Comparison of ENCODE assay signal across 17 cellular contexts in the genomic region with DNA sequence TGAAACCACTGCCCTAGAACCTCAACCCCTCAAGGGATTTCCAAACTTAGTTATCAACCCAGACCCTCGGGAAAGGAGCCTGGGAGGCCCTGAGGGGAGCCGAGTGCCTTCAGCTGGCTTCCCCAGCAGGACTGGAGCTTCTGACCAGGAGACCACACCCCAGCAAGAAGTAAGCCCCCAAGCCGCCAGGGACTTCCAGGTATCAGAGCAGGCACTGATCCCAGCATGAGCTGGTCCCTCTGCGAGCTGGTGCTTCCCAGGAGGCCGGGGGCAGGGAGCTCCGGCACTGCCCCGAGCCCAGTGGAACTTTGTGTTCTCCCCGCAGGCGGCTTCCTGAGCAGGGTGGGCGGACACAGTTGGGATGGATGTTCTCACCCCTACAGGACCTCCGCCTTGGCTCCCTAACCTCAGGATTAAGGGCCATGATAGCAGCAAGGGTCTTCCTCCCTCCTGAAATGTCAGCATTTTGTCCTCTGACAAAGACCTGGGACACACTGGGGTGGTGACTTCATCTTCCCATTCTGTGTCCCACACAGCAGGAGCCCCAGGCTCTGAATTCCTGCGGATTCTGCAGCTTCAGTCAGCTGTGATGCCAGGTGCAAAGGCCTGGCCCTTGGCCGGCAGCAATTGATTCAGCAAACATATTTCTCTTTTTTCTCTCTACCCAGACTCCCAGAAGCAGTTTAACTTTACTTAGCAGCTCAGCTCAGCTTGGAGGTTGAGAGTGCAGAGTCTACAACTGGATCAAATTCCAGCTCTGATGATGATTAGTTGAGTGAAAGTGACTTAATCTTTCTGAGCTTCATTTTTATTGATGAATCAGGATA. TPM values are rescaled to one million over a fixed set of nuclear protein-coding genes. Genes with fewer than 3 reads are reported as not detected.
DNase-seq lines count a peak whose midpoint lies in the region; ATAC-seq and TF ChIP-seq lines count a peak whose summit lies in the region.
"Had no signal": no experiment of that assay in that cellular context is flagged by ENCODE, and none has a peak within 500 bp of the region (broad histone marks: within the 10 kb centered on the region; RNA-seq: fewer than 3 reads in every experiment).

No MANE protein-coding gene starts in this region.

- peaks cover 0 to 50% (median 25%) of the 10 kb centered on the region in 12 donors for H3K4me1 ChIP-seq in heart left ventricle
- H3K4me1 ChIP-seq in liver (ENCODE audit: control insufficient read depth in 4 of 4, insufficient read depth in 4 of 4, low read length in 3 of 4) = peaks cover 11 to 47% (median 31%) of the 10 kb centered on the region in 4 donors
- H3K4me1 ChIP-seq in aorta (ENCODE audit: control insufficient read depth in 1 of 2, insufficient read depth in 2 of 2, low read length in 2 of 2) = no peaks in the 10 kb centered on the region
- H3K4me1 ChIP-seq: A549, Caco-2, foreskin keratinocyte had no signal

- H3K27ac ChIP-seq in heart left ventricle (peak overlapping the region in 6 of 12 donors; percentile 11 to 62 (median 30)), liver (ENCODE audit: low read depth in 1 of 2, low read length in 2 of 2) (peak overlapping the region; percentile 21 to 90), aorta (ENCODE audit: low read depth in 1 of 2, low read length in 2 of 2) (no peak overlapping the region)
- H3K27ac ChIP-seq: A549, foreskin keratinocyte, tibial artery had no signal

- ATAC-seq in heart left ventricle = peak in 3 of 4 donors; percentile 4 to 43 (median 22)
- no peak for ATAC-seq in left cardiac atrium
- no peak for ATAC-seq in aorta (ENCODE audit: low FRiP score)
- ATAC-seq in HG03571 (IDR thresholded peaks at IDR 0.05; ENCODE audit: unreplicated experiment) = no peak
- ATAC-seq: A549, foreskin keratinocyte had no signal

- H3K9me3 ChIP-seq in heart left ventricle (no peaks in the 10 kb centered on the region), liver (ENCODE audit: control insufficient read depth in 4 of 4, low read length in 3 of 4) (no peaks in the 10 kb centered on the region), aorta (ENCODE audit: control insufficient read depth, low read length) (no peaks in the 10 kb centered on the region)
- H3K9me3 ChIP-seq: A549, Caco-2, tibial artery had no signal

- WGBS in heart left ventricle, 4 donors = 43 to 68% (median 66%) methylated on average over 10 to 13 of the region's 13 CpGs
- 61% methylated on average over 13 of the region's 13 CpGs for WGBS in liver
- 79 to 82% methylated on average over 13 of the region's 13 CpGs for WGBS in aorta, 2 donors

- peak in 2 of 5 donors; percentile 19 to 32 for DNase-seq in heart left ventricle
- DNase-seq in left cardiac atrium = no peak
- peak; percentile 37 for DNase-seq in brain pericyte (ENCODE audit: low read depth, low spot score)
- DNase-seq in aorta = peak; percentile 34 to 67
- DNase-seq in GM19238 (ENCODE audit: insufficient read length, low spot score) = no peak
- DNase-seq in GM13976 (ENCODE audit: low spot score) = no peak
- DNase-seq: activated T-cell treated with anti-CD3 and anti-CD28 coated beads, Interleukin-2, amount 50 U/mL, for 24 hours; foreskin keratinocyte; kidney glomerular epithelial cell; NCI-H187 treated with DMSO at 0.1 percent for 48 hours; stimulated activated CD4-positive, alpha-beta T cell treated with anti-CD3 and anti-CD28 coated beads, Interleukin-15, amount 100 ng/mL, for 24 hours; SW 1271; tibial artery had no signal

- H3K4me3 ChIP-seq in heart left ventricle (no peak overlapping the region), liver (ENCODE audit: low read depth in 1 of 3, low read length in 3 of 3) (no peak overlapping the region), aorta (ENCODE audit: low read length in 2 of 2) (no peak overlapping the region)
- H3K4me3 ChIP-seq: A549, tibial artery had no signal

- no peaks in the 10 kb centered on the region for H3K27me3 ChIP-seq in heart left ventricle
- no peaks in the 10 kb centered on the region for H3K27me3 ChIP-seq in liver (ENCODE audit: control insufficient read depth in 4 of 4, insufficient read depth in 4 of 4, low read length in 3 of 4)
- H3K27me3 ChIP-seq in aorta (ENCODE audit: control insufficient read depth in 1 of 2, insufficient read depth in 2 of 2, low read length in 1 of 2) = no peaks in the 10 kb centered on the region
- H3K27me3 ChIP-seq: foreskin keratinocyte, tibial artery had no signal

- no peak overlapping the region for H3K9ac ChIP-seq in liver (ENCODE audit: low read depth in 1 of 2, low read length in 2 of 2)

- TF ChIP-seq POLR2A in heart left ventricle (IDR thresholded peaks at IDR 0.05) = no peak

- H3K36me3 ChIP-seq in heart left ventricle (peaks cover 0 to under 1% (median 0%) of the 10 kb centered on the region in 9 donors), liver (ENCODE audit: control insufficient read depth in 4 of 4, insufficient read depth in 3 of 4, low read depth in 1 of 4, low read length in 3 of 4) (no peaks in the 10 kb centered on the region), aorta (ENCODE audit: control insufficient read depth in 1 of 2, insufficient read depth in 2 of 2, low read length in 1 of 2) (no peaks in the 10 kb centered on the region)
- H3K36me3 ChIP-seq: tibial artery had no signal

- TF ChIP-seq CTCF in heart left ventricle (IDR thresholded peaks at IDR 0.05) (no peak), liver (IDR thresholded peaks at IDR 0.05; ENCODE audit: low read depth, low read length, missing input control) (no peak), GM13976 (IDR thresholded peaks at IDR 0.05; ENCODE audit: borderline replicate concordance, control extremely low read depth, extremely low read depth, insufficient read depth, missing control alignments) (no peak)

- in situ Hi-C loops in GM13976 (cut with MboI; ENCODE audit: low sequenced_read_pairs, unreplicated experiment) = no loop called here

- peak; percentile 38 to 59 for TF ChIP-seq RAD21 in liver (IDR thresholded peaks at IDR 0.05)

- intact Hi-C loops in heart left ventricle (cut with DNase I) = loop anchor here in 4 of 10 donors (10.0 kb wide), 2 partner anchors 159 to 389 kb away; no protein-coding TSS in a partner anchor
- intact Hi-C loops in left cardiac atrium (cut with DNase I) = loop anchor here in 1 of 2 donors (10.0 kb wide), 1 partner anchor 159 kb away; no protein-coding TSS in a partner anchor
- intact Hi-C loops in aorta (cut with DNase I) = loop anchor here (10.0 kb wide), 1 partner anchor 389 kb away; no protein-coding TSS in a partner anchor

TF ChIP-seq in liver, 16 proteins besides CTCF, POLR2A, EP300 and RAD21 (continues in another document):
- TF ChIP-seq, protein P1, sequence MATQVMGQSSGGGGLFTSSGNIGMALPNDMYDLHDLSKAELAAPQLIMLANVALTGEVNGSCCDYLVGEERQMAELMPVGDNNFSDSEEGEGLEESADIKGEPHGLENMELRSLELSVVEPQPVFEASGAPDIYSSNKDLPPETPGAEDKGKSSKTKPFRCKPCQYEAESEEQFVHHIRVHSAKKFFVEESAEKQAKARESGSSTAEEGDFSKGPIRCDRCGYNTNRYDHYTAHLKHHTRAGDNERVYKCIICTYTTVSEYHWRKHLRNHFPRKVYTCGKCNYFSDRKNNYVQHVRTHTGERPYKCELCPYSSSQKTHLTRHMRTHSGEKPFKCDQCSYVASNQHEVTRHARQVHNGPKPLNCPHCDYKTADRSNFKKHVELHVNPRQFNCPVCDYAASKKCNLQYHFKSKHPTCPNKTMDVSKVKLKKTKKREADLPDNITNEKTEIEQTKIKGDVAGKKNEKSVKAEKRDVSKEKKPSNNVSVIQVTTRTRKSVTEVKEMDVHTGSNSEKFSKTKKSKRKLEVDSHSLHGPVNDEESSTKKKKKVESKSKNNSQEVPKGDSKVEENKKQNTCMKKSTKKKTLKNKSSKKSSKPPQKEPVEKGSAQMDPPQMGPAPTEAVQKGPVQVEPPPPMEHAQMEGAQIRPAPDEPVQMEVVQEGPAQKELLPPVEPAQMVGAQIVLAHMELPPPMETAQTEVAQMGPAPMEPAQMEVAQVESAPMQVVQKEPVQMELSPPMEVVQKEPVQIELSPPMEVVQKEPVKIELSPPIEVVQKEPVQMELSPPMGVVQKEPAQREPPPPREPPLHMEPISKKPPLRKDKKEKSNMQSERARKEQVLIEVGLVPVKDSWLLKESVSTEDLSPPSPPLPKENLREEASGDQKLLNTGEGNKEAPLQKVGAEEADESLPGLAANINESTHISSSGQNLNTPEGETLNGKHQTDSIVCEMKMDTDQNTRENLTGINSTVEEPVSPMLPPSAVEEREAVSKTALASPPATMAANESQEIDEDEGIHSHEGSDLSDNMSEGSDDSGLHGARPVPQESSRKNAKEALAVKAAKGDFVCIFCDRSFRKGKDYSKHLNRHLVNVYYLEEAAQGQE (IDR thresholded peaks at IDR 0.05) = peak; percentile 23
- TF ChIP-seq FOXA1 (IDR thresholded peaks at IDR 0.05) = no peak
- TF ChIP-seq GABPA (IDR thresholded peaks at IDR 0.05 in 1 of 2, conservative IDR thresholded peaks at IDR 0.05 in 1 of 2) = no peak
- TF ChIP-seq YY1 (IDR thresholded peaks at IDR 0.05) = peak; percentile 54
- peak; percentile 67 to 81 for TF ChIP-seq RXRA (IDR thresholded peaks at IDR 0.05)
- TF ChIP-seq HNF4A (conservative IDR thresholded peaks at IDR 0.05) = peak; percentile 96
- no peak for TF ChIP-seq FOXA2 (IDR thresholded peaks at IDR 0.05)
- peak; percentile 91 for TF ChIP-seq SP1 (IDR thresholded peaks at IDR 0.05)
- no peak for TF ChIP-seq TAF1 (conservative IDR thresholded peaks at IDR 0.05)
- TF ChIP-seq, protein P2, sequence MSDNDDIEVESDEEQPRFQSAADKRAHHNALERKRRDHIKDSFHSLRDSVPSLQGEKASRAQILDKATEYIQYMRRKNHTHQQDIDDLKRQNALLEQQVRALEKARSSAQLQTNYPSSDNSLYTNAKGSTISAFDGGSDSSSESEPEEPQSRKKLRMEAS (IDR thresholded peaks at IDR 0.05) = no peak
- TF ChIP-seq, protein P3, sequence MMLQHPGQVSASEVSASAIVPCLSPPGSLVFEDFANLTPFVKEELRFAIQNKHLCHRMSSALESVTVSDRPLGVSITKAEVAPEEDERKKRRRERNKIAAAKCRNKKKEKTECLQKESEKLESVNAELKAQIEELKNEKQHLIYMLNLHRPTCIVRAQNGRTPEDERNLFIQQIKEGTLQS (IDR thresholded peaks at IDR 0.05) = no peak
- no peak for TF ChIP-seq NR2F2 (IDR thresholded peaks at IDR 0.05)
- peak in 1 of 2 donors; percentile 37 for TF ChIP-seq EGR1 (IDR thresholded peaks at IDR 0.05; ENCODE audit: low read depth in 2 of 2)

RNA-seq across cellular contexts. Expression of a gene that starts 11.6 kb away (rescaled TPM):
- 100 to 1,000 TPM in 4 of 9 donors, 10 to 100 TPM in 5; 55.4 to 137 (median 92.3) TPM for total RNA-seq in heart left ventricle
- polyA plus RNA-seq in heart left ventricle = 10 to 100 TPM; 39.0 to 80.9 TPM
- 100 to 1,000 TPM in 1 of 2 donors, 10 to 100 TPM in 1; 56.8 to 104 TPM for total RNA-seq in left cardiac atrium
- total RNA-seq in liver = 10 to 100 TPM in 1 of 2 donors, 1 to 10 TPM in 1; 9.8 to 41.2 TPM
- 10 to 100 TPM; 53.7 to 77.1 TPM for polyA plus RNA-seq in liver
- 10 to 100 TPM; 12.2 to 19.9 TPM for total RNA-seq in aorta
- 10 to 100 TPM; 16.0 to 24.3 TPM for polyA plus RNA-seq in aorta

RNA-seq across cellular contexts. Expression of a gene that starts 47.2 kb away (rescaled TPM):
- total RNA-seq in heart left ventricle (10 to 100 TPM in 4 of 9 donors, 1 to 10 TPM in 5; 8.0 to 18.1 (median 9.8) TPM), left cardiac atrium (1 to 10 TPM; 8.7 to 9.7 TPM), liver (1 to 10 TPM; 5.2 to 9.4 TPM), aorta (10 to 100 TPM; 15.8 to 30.1 TPM)
- polyA plus RNA-seq in heart left ventricle (1 to 10 TPM; 6.9 TPM), liver (1 to 10 TPM; 1.9 to 2.5 TPM), aorta (1 to 10 TPM; 2.9 to 8.0 TPM)

Comparison
In these comparisons a context has a peak if more than half of its experiments do, and no peak if none do; other contexts are left out.
1. ATAC-seq: peak in heart left ventricle (3 of 4); none in left cardiac atrium (0 of 2), aorta (single experiment) and HG03571 (single experiment).
2. DNase-seq: peak in brain pericyte (single experiment) and aorta (2 of 2); none in left cardiac atrium (single experiment), GM19238 (single experiment) and GM13976 (single experiment).
3. H3K27ac ChIP-seq: peak in liver (2 of 2); none in aorta (0 of 2).